1 cellular context compared by ENCODE assay signal in the genomic region with DNA sequence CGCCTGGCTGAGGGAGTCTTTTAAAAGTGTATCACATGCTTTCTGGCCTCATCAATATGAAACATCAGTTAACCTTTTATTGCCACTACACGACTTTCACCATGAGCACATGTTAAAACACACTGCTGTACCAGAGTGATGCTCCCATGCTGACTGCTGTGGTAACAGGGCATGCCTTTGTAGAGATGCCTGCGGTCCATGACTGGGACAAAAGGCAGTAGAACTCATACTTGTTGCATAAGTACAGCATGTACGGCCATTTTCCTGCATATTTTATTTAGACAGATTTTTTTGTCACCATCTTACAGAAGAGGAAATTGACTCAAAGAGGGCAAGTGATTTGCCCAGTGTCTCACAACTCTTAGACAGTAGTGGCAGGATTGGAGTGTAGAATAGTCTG.
TF ChIP-seq lines count a peak whose summit lies in the region.

No MANE protein-coding gene starts in this region.

TF ChIP-seq in endothelial cell of umbilical vein, 7 proteins besides CTCF, POLR2A, EP300 and RAD21 (continued from another document):
- TF ChIP-seq MYC (IDR thresholded peaks at IDR 0.05; ENCODE audit: low read depth, low read length) (no peak), EZH2 (IDR thresholded peaks at IDR 0.05; ENCODE audit: borderline replicate concordance, low read depth, low read length, severe bottlenecking) (no peak)
